ENCODE assay signal across 15 cellular contexts in genomic region chr1:23400324-23401110, GRCh38. TPM values are rescaled to one million over a fixed set of nuclear protein-coding genes. Genes with fewer than 3 reads are reported as not detected.
DNase-seq lines count a peak whose midpoint lies in the region; ATAC-seq and TF ChIP-seq lines count a peak whose summit lies in the region.
"Had no signal": no experiment of that assay in that cellular context is flagged by ENCODE, and none has a peak within 500 bp of the region (broad histone marks: within the 10 kb centered on the region; RNA-seq: fewer than 3 reads in every experiment).

No MANE protein-coding gene starts in this region.

- no peak overlapping the region for H3K9ac ChIP-seq in colonic mucosa (ENCODE audit: low read depth in 2 of 2, low read length in 2 of 2)

- peak in 1 of 2 donors; percentile 12 for ATAC-seq in right cardiac atrium

- 85% methylated on average over 5 of the region's 5 CpGs for WGBS in right cardiac atrium
- WGBS in transverse colon (ENCODE audit: low coverage in 1 of 2), 2 donors: 80 to 85% methylated on average over 2 to 5 of the region's 5 CpGs

- intact Hi-C loops in colonic mucosa (cut with DNase I) (loop anchor here (10.0 kb wide), 1 partner anchor 56 kb away; the partner anchor contains the start of gene HNRNPR), right cardiac atrium (cut with DNase I) (loop anchor here in 2 of 4 donors (5.0 to 10.0 kb wide), 3 partner anchors 33 to 96 kb away; partner anchors contain the start of genes HNRNPR (in 2 of the 2) and ZNF436 (in 1 of the 2)), transverse colon (cut with DNase I; ENCODE audit: low total_unique reads) (no loop called here)

- DNase-seq in NCI-H2227 (lab: John Stamatoyannopoulos, UW; ENCODE audit: unreplicated experiment) (peak; percentile 27), NCI-H2227 treated with DMSO at 0.1 percent for 48 hours (lab: John Stamatoyannopoulos, UW) (no peak), colonic mucosa (no peak), right cardiac atrium (peak in 2 of 3 donors; percentile 50 to 61), transverse colon (no peak), SKM-1 treated with dmso at 0.1 percent for 144 hours (lab: John Stamatoyannopoulos, UW; ENCODE audit: unreplicated experiment) (no peak), nucleus accumbens (lab: John Stamatoyannopoulos, UW) (no peak)
- no peak for DNase-seq in activated CD8-positive, alpha-beta memory T cell treated with anti-CD3 and anti-CD28 coated beads, Interleukin-2, amount 50 U/mL, for 4 hours
- DNase-seq: activated CD4-positive, alpha-beta T cell treated with anti-CD3 and anti-CD28 coated beads, Interleukin-2, amount 10 ng/mL, durations not matched to agents 7 days and 5 days; amygdala; NCI-H1694; NCI-H526 treated with DMSO at 0.1 percent for 48 hours; RPMI8226; substantia nigra; T-helper 9 cell had no signal

- TF ChIP-seq CTCF in colonic mucosa (IDR thresholded peaks at IDR 0.05): no peak
- no peak for TF ChIP-seq CTCF in transverse colon (IDR thresholded peaks at IDR 0.05)

- no peak for TF ChIP-seq POLR2A in transverse colon (IDR thresholded peaks at IDR 0.05)

- no peak for TF ChIP-seq EP300 in transverse colon (IDR thresholded peaks at IDR 0.05; ENCODE audit: low read depth)

- no peaks in the 10 kb centered on the region for H3K36me3 ChIP-seq in colonic mucosa
- peaks cover 0 to 8% (median 0%) of the 10 kb centered on the region in 4 donors for H3K36me3 ChIP-seq in transverse colon

- H3K4me1 ChIP-seq in colonic mucosa (peaks cover 10% of the 10 kb centered on the region), right cardiac atrium (ENCODE audit: control insufficient read depth, insufficient read depth, low read length) (no peaks in the 10 kb centered on the region), transverse colon (peaks cover 23 to 39% (median 26%) of the 10 kb centered on the region in 4 donors)

- H3K27me3 ChIP-seq in colonic mucosa: no peaks in the 10 kb centered on the region
- H3K27me3 ChIP-seq in right cardiac atrium (ENCODE audit: control insufficient read depth, insufficient read depth): no peaks in the 10 kb centered on the region
- no peaks in the 10 kb centered on the region for H3K27me3 ChIP-seq in transverse colon

- H3K9me3 ChIP-seq in colonic mucosa (no peaks in the 10 kb centered on the region), right cardiac atrium (ENCODE audit: control insufficient read depth, low read length) (no peaks in the 10 kb centered on the region), transverse colon (no peaks in the 10 kb centered on the region)

- in situ Hi-C loops in transverse colon (cut with MboI; ENCODE audit: low pct_ligation_motif_present in 1 of 4, low pct_unique_long_range_greater_than_20kb in 1 of 4, low sequenced_read_pairs in 3 of 4): no loop called here

- no peak overlapping the region for H3K4me3 ChIP-seq in colonic mucosa
- H3K4me3 ChIP-seq in right cardiac atrium (ENCODE audit: low read length): no peak overlapping the region
- no peak overlapping the region for H3K4me3 ChIP-seq in transverse colon

- peak overlapping the region; percentile 29 for H3K27ac ChIP-seq in colonic mucosa
- no peak overlapping the region for H3K27ac ChIP-seq in right cardiac atrium (ENCODE audit: low read length)
- H3K27ac ChIP-seq in transverse colon: peak overlapping the region; percentile 4 to 86 (median 33)

RNA-seq across cellular contexts. Expression of gene TCEA3, which starts 24.0 kb away (rescaled TPM):
- total RNA-seq in colonic mucosa: 100 to 1,000 TPM; 128 to 133 TPM
- total RNA-seq in right cardiac atrium: 10 to 100 TPM; 36.4 to 79.5 (median 49.1) TPM
- polyA plus RNA-seq in right cardiac atrium: 48.7 TPM
- 100 to 1,000 TPM; 137 to 761 (median 198) TPM for total RNA-seq in transverse colon

RNA-seq across cellular contexts. Expression of gene ZNF436, which starts 30.9 kb away (rescaled TPM):
- total RNA-seq in colonic mucosa (10 to 100 TPM in 1 of 2 donors, 1 to 10 TPM in 1; 7.1 to 13.9 TPM), right cardiac atrium (10 to 100 TPM; 11.3 to 13.8 (median 12.7) TPM), transverse colon (100 to 1,000 TPM in 1 of 4 donors, 10 to 100 TPM in 3; 12.5 to 125 (median 12.9) TPM)
- 4.4 TPM for polyA plus RNA-seq in right cardiac atrium

RNA-seq across cellular contexts. Expression of gene HNRNPR, which starts 56.4 kb away (rescaled TPM):
- total RNA-seq in colonic mucosa (100 to 1,000 TPM; 103 to 165 TPM), right cardiac atrium (10 to 100 TPM; 59.8 to 73.7 (median 62.1) TPM), transverse colon (100 to 1,000 TPM in 1 of 4 donors, 10 to 100 TPM in 3; 13.5 to 120 (median 60.8) TPM)
- polyA plus RNA-seq in right cardiac atrium: 50.8 TPM

Comparison
In these comparisons a context has a peak if more than half of its experiments do, and no peak if none do; other contexts are left out.
1. DNase-seq: peak in NCI-H2227 (single experiment) and right cardiac atrium (2 of 3); none in NCI-H2227 treated with DMSO at 0.1 percent for 48 hours (single experiment), colonic mucosa (single experiment), transverse colon (single experiment), activated CD8-positive, alpha-beta memory T cell treated with anti-CD3 and anti-CD28 coated beads, Interleukin-2, amount 50 U/mL, for 4 hours (single experiment), SKM-1 treated with dmso at 0.1 percent for 144 hours (single experiment) and nucleus accumbens (0 of 56).